Comparison of ENCODE assay signal across 8 cellular contexts in the genomic region with DNA sequence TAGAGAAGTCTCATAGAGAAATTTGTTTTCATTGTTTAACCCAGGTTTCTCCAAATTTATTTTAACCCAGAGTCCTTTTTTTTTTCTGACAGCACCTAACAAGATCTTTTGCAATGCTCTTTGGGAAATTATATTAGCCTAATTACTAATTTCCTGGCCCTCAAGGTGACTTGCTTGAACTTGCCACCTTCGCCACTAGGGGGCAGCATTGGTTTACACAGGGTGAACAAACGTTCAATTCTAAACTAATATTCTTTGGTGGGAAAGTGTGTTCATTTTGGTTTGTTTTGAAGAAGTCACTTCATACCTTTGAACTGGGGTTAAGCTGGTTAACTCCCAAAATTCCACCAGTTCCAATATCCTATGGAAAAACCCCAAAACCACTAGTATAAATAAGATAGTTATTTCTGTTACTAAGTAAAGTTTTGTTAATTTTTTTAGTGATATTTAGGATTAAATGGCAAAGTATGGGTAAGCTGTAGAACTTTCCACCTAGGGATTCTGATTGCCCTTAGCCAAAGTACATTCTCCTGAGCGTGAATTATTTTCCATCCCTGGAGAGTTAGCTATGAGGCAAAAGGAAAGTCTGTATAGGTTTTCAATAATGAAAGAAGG. TPM values are rescaled to one million over a fixed set of nuclear protein-coding genes. Genes with fewer than 3 reads are reported as not detected.
DNase-seq lines count a peak whose midpoint lies in the region; ATAC-seq and TF ChIP-seq lines count a peak whose summit lies in the region.

No MANE protein-coding gene starts in this region.

- DNase-seq in AG10803 (ENCODE audit: low read depth) (peak; percentile 70), GM19238 (ENCODE audit: insufficient read length, low spot score) (peak; percentile 27), MG63 (peak; percentile 56), SK-N-MC (ENCODE audit: low read depth, low spot score) (peak; percentile 86), cardiac muscle cell (ENCODE audit: low read depth in 1 of 2, low spot score in 1 of 2) (peak; percentile 83 to 88), pulmonary artery endothelial cell (ENCODE audit: low read depth, low spot score) (peak; percentile 36)
- DNase-seq in activated naive CD4-positive, alpha-beta T cell treated with anti-CD3 and anti-CD28 coated beads, Interleukin-2, amount 50 U/mL, for 16 hours, result peak; percentile 80

- H3K36me3 ChIP-seq in MG63 (no peaks in the 10 kb centered on the region), SK-N-MC (ENCODE audit: insufficient read depth, low read length) (no peaks in the 10 kb centered on the region), cardiac muscle cell (no peaks in the 10 kb centered on the region)

- H3K4me3 ChIP-seq in AG10803 (ENCODE audit: low read length) (no peak overlapping the region), MG63 (no peak overlapping the region), SK-N-MC (no peak overlapping the region), cardiac muscle cell (no peak overlapping the region)

- no peaks in the 10 kb centered on the region for H3K9me3 ChIP-seq in MG63
- H3K9me3 ChIP-seq in SK-N-MC (ENCODE audit: low read depth, low read length), result no peaks in the 10 kb centered on the region
- no peaks in the 10 kb centered on the region for H3K9me3 ChIP-seq in cardiac muscle cell (ENCODE audit: low read depth)

- H3K4me1 ChIP-seq in cardiac muscle cell (ENCODE audit: low read depth), result no peaks in the 10 kb centered on the region

- H3K27ac ChIP-seq in SK-N-MC (peak overlapping the region; percentile 73), cardiac muscle cell (no peak overlapping the region)

- peak overlapping the region; percentile 14 for H3K9ac ChIP-seq in SK-N-MC (ENCODE audit: insufficient read length)

- peak; percentile 94 for TF ChIP-seq CTCF in AG10803 (conservative IDR thresholded peaks at IDR 0.05; ENCODE audit: low read length)
- TF ChIP-seq CTCF in cardiac muscle cell (IDR thresholded peaks at IDR 0.05; ENCODE audit: low read depth, low read length), result peak; percentile 90

- ATAC-seq in GM21576 (IDR thresholded peaks at IDR 0.05; ENCODE audit: unreplicated experiment), result no peak

- H3K27me3 ChIP-seq in MG63 (0 out of 2 replicates have a peak, but pooled peaks cover 2% of the 10 kb centered on the region), cardiac muscle cell (no peaks in the 10 kb centered on the region)

RNA-seq across cellular contexts. Expression of a gene that starts 13.0 kb away (rescaled TPM):
- total RNA-seq in MG63 (2014; rRNA removed; shearing (Covaris generic); ENCODE audit: low replicate concordance), result not detected in 2 replicates
- total RNA-seq in cardiac muscle cell, result not detected in 2 replicates
- polyA plus RNA-seq in cardiac muscle cell, result not detected in 2 replicates
- total RNA-seq in pulmonary artery endothelial cell, result 3.8 and 4.0 TPM in 2 replicates

RNA-seq across cellular contexts. Expression of a gene that starts 57.4 kb away (rescaled TPM):
- total RNA-seq in MG63 (2014; rRNA removed; shearing (Covaris generic); ENCODE audit: low replicate concordance), result 0.49 and 5.6 TPM in 2 replicates
- 12.7 and 23.6 TPM in 2 replicates for total RNA-seq in cardiac muscle cell
- polyA plus RNA-seq in cardiac muscle cell, result 32.1 and 48.7 TPM in 2 replicates
- total RNA-seq in pulmonary artery endothelial cell, result 18.5 and 38.4 TPM in 2 replicates

Comparison
In these comparisons a context has a peak if more than half of its experiments do, and no peak if none do; other contexts are left out.
1. DNase-seq: peak in every context shown above with its lines; median percentile 86 in SK-N-MC; 86 in cardiac muscle cell; 80 in activated naive CD4-positive, alpha-beta T cell treated with anti-CD3 and anti-CD28 coated beads, Interleukin-2, amount 50 U/mL, for 16 hours; 70 in AG10803; 56 in MG63; 36 in pulmonary artery endothelial cell; 27 in GM19238.